ENCODE assay signal across 35 cellular contexts in the genomic region with DNA sequence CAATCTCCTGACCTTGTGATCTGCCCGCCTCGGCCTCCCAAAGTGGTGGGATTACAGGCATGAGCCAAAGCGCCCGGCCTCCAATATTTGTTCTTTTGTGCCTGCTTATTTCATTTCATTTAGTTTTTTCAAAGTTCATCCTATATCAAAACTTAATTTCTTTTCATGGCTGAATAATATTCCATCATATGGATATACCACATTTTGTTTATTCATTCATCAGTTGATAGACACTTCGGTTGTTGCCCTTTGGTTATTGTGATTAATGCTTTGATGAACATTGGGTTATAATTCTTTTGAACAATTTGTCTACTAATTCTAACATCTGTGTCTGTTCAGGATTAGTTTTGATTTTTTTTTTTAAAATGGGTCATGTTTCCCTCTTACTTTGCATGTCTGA.
"Had no signal": no experiment of that assay in that cellular context is flagged by ENCODE, and none has a peak within 500 bp of the region (broad histone marks: within the 10 kb centered on the region; RNA-seq: fewer than 3 reads in every experiment).

No MANE protein-coding gene starts in this region.

- H3K36me3 ChIP-seq: MG63 had no signal

- H3K4me3 ChIP-seq: MG63 had no signal

- DNase-seq: Karpas-422, Kasumi-1, MG63, MM.1S, MV-4-11, NCI-H1048, NCI-H1092, NCI-H1092 treated with DMSO at 0.1 percent for 48 hours, NCI-H1105, NCI-H1105 treated with DMSO at 0.1 percent for 48 hours, NCI-H1417, NCI-H1417 treated with DMSO at 0.1 percent for 48 hours, NCI-H1436, NCI-H1436 treated with DMSO at 0.1 percent for 48 hours, NCI-H146, NCI-H1694, NCI-H1694 treated with DMSO at 0.1 percent for 48 hours, NCI-H187, NCI-H187 treated with DMSO at 0.1 percent for 48 hours, NCI-H1930, NCI-H2029, NCI-H2029 treated with DMSO at 0.1 percent for 48 hours, NCI-H2081, NCI-H2081 treated with DMSO at 0.1 percent for 48 hours, NCI-H2107, NCI-H2171, NCI-H2171 treated with DMSO at 0.1 percent for 48 hours, NCI-H2227 treated with DMSO at 0.1 percent for 48 hours, NCI-H226, NCI-H345, NCI-H446, NCI-H446 treated with DMSO at 0.1 percent for 48 hours, NCI-H510A, NCI-H510A treated with DMSO at 0.1 percent for 48 hours, NCI-H524 had no signal

- H3K27me3 ChIP-seq: MG63 had no signal

- H3K9me3 ChIP-seq: MG63 had no signal
